In the genomic region with DNA sequence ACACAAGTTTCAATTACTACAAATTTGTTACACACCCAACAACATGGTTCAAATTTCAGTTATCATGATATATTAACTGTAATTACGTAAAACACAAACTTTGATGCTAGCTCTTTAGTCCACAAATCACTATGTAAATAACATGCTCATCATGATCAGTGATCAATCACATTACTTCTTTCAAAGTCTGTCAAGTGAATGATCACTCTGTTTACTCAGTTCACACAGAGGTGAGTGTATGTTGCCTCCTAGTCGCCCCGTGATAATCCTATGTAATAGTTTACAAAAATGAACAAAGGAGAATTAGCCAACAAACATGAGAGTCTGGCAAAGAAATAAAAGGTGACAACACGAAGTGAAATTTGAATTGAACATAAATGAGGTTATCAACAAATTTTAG, we compare ENCODE assay signal across 15 cellular contexts.
"Had no signal": no experiment of that assay in that cellular context is flagged by ENCODE, and none has a peak within 500 bp of the region (broad histone marks: within the 10 kb centered on the region; RNA-seq: fewer than 3 reads in every experiment).

No MANE protein-coding gene starts in this region.

- H3K27ac Mint-ChIP-seq: endodermal cell had no signal

- H2AFZ ChIP-seq: hepatocyte had no signal

- H3K4me3 Mint-ChIP-seq: endodermal cell; naive thymus-derived CD4-positive, alpha-beta T cell had no signal

- H3K27me3 ChIP-seq: foreskin keratinocyte, hepatocyte had no signal

- H3K27ac ChIP-seq: coronary artery, foreskin keratinocyte, hepatocyte had no signal

- ATAC-seq: foreskin keratinocyte; naive thymus-derived CD4-positive, alpha-beta T cell; right cardiac atrium had no signal

- FAIRE-seq: endothelial cell of umbilical vein, kidney, small intestine had no signal

- H3K4me2 ChIP-seq: hepatocyte had no signal

- H3K9me3 Mint-ChIP-seq: endodermal cell; naive thymus-derived CD4-positive, alpha-beta T cell had no signal

- H3K27me3 Mint-ChIP-seq: naive thymus-derived CD4-positive, alpha-beta T cell had no signal

- H3K4me3 ChIP-seq: coronary artery, hepatocyte had no signal

- DNase-seq: effector CD4-positive, alpha-beta T cell; endodermal cell; foreskin keratinocyte; head of caudate nucleus; kidney; mammary epithelial cell; naive thymus-derived CD4-positive, alpha-beta T cell; small intestine; stimulated activated CD4-positive, alpha-beta T cell treated with anti-CD3 and anti-CD28 coated beads, Interleukin-12 subunit alpha, Interleukin-12 subunit beta, amount 100 ng/mL, for 4 hours; stimulated activated naive CD4-positive, alpha-beta T cell; trophoblast cell had no signal
